ENCODE assay signal across 1 cellular context in the genomic region with DNA sequence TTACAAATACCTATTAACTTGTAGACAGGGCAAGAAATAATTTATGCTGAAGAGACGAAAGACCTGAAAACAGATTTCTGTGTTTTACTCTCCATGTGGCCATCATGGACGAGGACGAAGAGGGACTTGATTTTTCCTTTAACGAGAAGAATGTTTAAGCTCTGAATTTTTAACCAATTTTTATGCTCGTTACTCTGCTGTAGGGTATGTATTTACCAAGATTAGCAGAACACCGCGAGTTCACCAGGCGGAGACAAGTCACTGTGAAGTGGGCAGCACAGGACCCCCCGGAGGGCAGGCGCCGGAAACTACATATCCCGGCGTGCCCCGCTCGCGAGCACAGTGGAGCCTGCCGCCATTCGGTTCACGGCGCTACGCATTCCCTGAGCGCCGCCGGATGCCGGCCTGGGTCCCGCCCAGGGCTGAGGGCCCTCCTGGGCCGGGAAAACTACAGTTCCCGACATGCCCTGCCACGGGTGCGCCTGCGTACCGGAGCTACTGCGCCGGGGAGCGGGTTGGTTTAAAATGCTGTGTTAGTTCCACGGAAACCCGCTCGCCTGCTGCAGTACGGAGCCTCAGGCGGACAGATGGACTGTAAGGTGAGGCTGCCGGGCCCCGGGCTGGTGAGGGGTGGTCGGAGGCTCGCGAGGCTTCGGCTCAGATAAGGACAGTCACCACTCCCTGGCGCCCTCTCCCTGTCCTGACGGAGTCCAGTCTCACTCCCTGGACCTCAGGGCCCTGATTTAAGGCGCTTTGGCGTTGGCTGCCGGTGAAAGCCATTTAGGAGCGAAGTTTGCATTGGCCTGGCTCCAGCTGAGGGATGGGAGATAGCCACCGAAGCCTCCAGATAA.
TF ChIP-seq lines count a peak whose summit lies in the region.

A gene (plus strand): TSS at position 536 of the 851 bp plus-strand sequence. CDS start 52 bp downstream, at position 588.

TF ChIP-seq in K562, 482 proteins besides CTCF, POLR2A, EP300 and RAD21 (continued from another document and continues in another):
- TF ChIP-seq SREBF1 (IDR thresholded peaks at IDR 0.05; ENCODE audit: borderline replicate concordance, low read depth, low read length) (0 out of 2 replicates have a peak, but pooled peaks have one; percentile 37), NR2C2 (CRISPR knock-in tag; IDR thresholded peaks at IDR 0.05) (peak; percentile 63), NR2C2 (tag; IDR thresholded peaks at IDR 0.05) (peak; percentile 94), HDAC2 (IDR thresholded peaks at IDR 0.05) (peak; percentile 56), RBM34 (IDR thresholded peaks at IDR 0.05; ENCODE audit: borderline replicate concordance, insufficient read depth, low read length) (no peak), ZNF239 (CRISPR knock-in tag; IDR thresholded peaks at IDR 0.05) (no peak), MAZ (CRISPR knock-in tag; conservative IDR thresholded peaks at IDR 0.05 in 1 of 2, IDR thresholded peaks at IDR 0.05 in 1 of 2) (0 out of 4 replicates have a peak, but pooled peaks of 1 of the 2 experiments have one; percentile 29), ZNF77 (CRISPR knock-in tag; IDR thresholded peaks at IDR 0.05) (no peak), KLF1 (tag; IDR thresholded peaks at IDR 0.05) (0 out of 2 replicates have a peak, but pooled peaks have one; percentile 32), FOXM1 (IDR thresholded peaks at IDR 0.05; ENCODE audit: low read depth) (no peak), FOXM1 (CRISPR knock-in tag; IDR thresholded peaks at IDR 0.05; ENCODE audit: low read depth) (no peak), ARID1B (IDR thresholded peaks at IDR 0.05) (0 out of 2 replicates have a peak, but pooled peaks have one; percentile 8), ETV5 (CRISPR knock-in tag; IDR thresholded peaks at IDR 0.05; ENCODE audit: low read depth) (peak; percentile 85), EP400 (IDR thresholded peaks at IDR 0.05) (peak; percentile 45; the same call in 1 of the 2 replicates), TRIM28 (IDR thresholded peaks at IDR 0.05) (no peak), PYGO2 (tag; IDR thresholded peaks at IDR 0.05) (no peak), OTX1 (CRISPR knock-in tag; IDR thresholded peaks at IDR 0.05) (no peak), HLTF (IDR thresholded peaks at IDR 0.05) (no peak), ZNF316 (IDR thresholded peaks at IDR 0.05) (peak; percentile 92), HDAC1 (IDR thresholded peaks at IDR 0.05) (peak in 1 of 2 experiments; percentile 80; a peak in 1 of 4 replicates), ZNF766 (CRISPR knock-in tag; conservative IDR thresholded peaks at IDR 0.05) (peak; percentile 66), ZNF175 (CRISPR knock-in tag; IDR thresholded peaks at IDR 0.05; ENCODE audit: low read depth) (0 out of 2 replicates have a peak, but pooled peaks have one; percentile 30), TAL1 (IDR thresholded peaks at IDR 0.05) (no peak), ZNF764 (CRISPR knock-in tag; IDR thresholded peaks at IDR 0.05; ENCODE audit: low read depth) (no peak), TEAD4 (IDR thresholded peaks at IDR 0.05; ENCODE audit: low read length) (peak; percentile 10; the same call in 1 of the 2 replicates), TEAD4 (CRISPR knock-in tag; IDR thresholded peaks at IDR 0.05; ENCODE audit: borderline replicate concordance) (no peak), CREB1 (IDR thresholded peaks at IDR 0.05) (peak; percentile 96), CREB1 (CRISPR knock-in tag; IDR thresholded peaks at IDR 0.05) (peak; percentile 95), ZNF583 (CRISPR knock-in tag; IDR thresholded peaks at IDR 0.05) (no peak), GATAD2B (IDR thresholded peaks at IDR 0.05; ENCODE audit: borderline replicate concordance) (peak; percentile 30; the same call in 1 of the 2 replicates), ZNF717 (CRISPR knock-in tag; IDR thresholded peaks at IDR 0.05) (no peak), NFYB (IDR thresholded peaks at IDR 0.05; ENCODE audit: extremely low read depth, insufficient read length) (no peak), ZNF644 (tag; IDR thresholded peaks at IDR 0.05; ENCODE audit: low read depth) (no peak), ZNF224 (CRISPR knock-in tag; IDR thresholded peaks at IDR 0.05) (no peak), CHD2 (IDR thresholded peaks at IDR 0.05; ENCODE audit: low read depth, low read length) (no peak), ZKSCAN3 (CRISPR knock-in tag; IDR thresholded peaks at IDR 0.05) (no peak), ESRRA (IDR thresholded peaks at IDR 0.05; ENCODE audit: borderline replicate concordance, low read depth) (no peak), C11orf30 (IDR thresholded peaks at IDR 0.05; ENCODE audit: low read depth) (peak; percentile 45)
- TF ChIP-seq, protein P1, sequence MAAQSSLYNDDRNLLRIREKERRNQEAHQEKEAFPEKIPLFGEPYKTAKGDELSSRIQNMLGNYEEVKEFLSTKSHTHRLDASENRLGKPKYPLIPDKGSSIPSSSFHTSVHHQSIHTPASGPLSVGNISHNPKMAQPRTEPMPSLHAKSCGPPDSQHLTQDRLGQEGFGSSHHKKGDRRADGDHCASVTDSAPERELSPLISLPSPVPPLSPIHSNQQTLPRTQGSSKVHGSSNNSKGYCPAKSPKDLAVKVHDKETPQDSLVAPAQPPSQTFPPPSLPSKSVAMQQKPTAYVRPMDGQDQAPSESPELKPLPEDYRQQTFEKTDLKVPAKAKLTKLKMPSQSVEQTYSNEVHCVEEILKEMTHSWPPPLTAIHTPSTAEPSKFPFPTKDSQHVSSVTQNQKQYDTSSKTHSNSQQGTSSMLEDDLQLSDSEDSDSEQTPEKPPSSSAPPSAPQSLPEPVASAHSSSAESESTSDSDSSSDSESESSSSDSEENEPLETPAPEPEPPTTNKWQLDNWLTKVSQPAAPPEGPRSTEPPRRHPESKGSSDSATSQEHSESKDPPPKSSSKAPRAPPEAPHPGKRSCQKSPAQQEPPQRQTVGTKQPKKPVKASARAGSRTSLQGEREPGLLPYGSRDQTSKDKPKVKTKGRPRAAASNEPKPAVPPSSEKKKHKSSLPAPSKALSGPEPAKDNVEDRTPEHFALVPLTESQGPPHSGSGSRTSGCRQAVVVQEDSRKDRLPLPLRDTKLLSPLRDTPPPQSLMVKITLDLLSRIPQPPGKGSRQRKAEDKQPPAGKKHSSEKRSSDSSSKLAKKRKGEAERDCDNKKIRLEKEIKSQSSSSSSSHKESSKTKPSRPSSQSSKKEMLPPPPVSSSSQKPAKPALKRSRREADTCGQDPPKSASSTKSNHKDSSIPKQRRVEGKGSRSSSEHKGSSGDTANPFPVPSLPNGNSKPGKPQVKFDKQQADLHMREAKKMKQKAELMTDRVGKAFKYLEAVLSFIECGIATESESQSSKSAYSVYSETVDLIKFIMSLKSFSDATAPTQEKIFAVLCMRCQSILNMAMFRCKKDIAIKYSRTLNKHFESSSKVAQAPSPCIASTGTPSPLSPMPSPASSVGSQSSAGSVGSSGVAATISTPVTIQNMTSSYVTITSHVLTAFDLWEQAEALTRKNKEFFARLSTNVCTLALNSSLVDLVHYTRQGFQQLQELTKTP (IDR thresholded peaks at IDR 0.05; ENCODE audit: low read depth in 1 of 2, partially characterized antibody in 2 of 2), result peak in 1 of 2 experiments; percentile 90
- TF ChIP-seq, protein P2, sequence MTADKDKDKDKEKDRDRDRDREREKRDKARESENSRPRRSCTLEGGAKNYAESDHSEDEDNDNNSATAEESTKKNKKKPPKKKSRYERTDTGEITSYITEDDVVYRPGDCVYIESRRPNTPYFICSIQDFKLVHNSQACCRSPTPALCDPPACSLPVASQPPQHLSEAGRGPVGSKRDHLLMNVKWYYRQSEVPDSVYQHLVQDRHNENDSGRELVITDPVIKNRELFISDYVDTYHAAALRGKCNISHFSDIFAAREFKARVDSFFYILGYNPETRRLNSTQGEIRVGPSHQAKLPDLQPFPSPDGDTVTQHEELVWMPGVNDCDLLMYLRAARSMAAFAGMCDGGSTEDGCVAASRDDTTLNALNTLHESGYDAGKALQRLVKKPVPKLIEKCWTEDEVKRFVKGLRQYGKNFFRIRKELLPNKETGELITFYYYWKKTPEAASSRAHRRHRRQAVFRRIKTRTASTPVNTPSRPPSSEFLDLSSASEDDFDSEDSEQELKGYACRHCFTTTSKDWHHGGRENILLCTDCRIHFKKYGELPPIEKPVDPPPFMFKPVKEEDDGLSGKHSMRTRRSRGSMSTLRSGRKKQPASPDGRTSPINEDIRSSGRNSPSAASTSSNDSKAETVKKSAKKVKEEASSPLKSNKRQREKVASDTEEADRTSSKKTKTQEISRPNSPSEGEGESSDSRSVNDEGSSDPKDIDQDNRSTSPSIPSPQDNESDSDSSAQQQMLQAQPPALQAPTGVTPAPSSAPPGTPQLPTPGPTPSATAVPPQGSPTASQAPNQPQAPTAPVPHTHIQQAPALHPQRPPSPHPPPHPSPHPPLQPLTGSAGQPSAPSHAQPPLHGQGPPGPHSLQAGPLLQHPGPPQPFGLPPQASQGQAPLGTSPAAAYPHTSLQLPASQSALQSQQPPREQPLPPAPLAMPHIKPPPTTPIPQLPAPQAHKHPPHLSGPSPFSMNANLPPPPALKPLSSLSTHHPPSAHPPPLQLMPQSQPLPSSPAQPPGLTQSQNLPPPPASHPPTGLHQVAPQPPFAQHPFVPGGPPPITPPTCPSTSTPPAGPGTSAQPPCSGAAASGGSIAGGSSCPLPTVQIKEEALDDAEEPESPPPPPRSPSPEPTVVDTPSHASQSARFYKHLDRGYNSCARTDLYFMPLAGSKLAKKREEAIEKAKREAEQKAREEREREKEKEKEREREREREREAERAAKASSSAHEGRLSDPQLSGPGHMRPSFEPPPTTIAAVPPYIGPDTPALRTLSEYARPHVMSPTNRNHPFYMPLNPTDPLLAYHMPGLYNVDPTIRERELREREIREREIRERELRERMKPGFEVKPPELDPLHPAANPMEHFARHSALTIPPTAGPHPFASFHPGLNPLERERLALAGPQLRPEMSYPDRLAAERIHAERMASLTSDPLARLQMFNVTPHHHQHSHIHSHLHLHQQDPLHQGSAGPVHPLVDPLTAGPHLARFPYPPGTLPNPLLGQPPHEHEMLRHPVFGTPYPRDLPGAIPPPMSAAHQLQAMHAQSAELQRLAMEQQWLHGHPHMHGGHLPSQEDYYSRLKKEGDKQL (CRISPR knock-in tag; IDR thresholded peaks at IDR 0.05; ENCODE audit: borderline replicate concordance), result no peak
- TF ChIP-seq, protein P3, sequence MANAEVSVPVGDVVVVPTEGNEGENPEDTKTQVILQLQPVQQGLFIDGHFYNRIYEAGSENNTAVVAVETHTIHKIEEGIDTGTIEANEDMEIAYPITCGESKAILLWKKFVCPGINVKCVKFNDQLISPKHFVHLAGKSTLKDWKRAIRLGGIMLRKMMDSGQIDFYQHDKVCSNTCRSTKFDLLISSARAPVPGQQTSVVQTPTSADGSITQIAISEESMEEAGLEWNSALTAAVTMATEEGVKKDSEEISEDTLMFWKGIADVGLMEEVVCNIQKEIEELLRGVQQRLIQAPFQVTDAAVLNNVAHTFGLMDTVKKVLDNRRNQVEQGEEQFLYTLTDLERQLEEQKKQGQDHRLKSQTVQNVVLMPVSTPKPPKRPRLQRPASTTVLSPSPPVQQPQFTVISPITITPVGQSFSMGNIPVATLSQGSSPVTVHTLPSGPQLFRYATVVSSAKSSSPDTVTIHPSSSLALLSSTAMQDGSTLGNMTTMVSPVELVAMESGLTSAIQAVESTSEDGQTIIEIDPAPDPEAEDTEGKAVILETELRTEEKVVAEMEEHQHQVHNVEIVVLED (CRISPR knock-in tag; IDR thresholded peaks at IDR 0.05), result peak; percentile 91
- TF ChIP-seq, protein P4, sequence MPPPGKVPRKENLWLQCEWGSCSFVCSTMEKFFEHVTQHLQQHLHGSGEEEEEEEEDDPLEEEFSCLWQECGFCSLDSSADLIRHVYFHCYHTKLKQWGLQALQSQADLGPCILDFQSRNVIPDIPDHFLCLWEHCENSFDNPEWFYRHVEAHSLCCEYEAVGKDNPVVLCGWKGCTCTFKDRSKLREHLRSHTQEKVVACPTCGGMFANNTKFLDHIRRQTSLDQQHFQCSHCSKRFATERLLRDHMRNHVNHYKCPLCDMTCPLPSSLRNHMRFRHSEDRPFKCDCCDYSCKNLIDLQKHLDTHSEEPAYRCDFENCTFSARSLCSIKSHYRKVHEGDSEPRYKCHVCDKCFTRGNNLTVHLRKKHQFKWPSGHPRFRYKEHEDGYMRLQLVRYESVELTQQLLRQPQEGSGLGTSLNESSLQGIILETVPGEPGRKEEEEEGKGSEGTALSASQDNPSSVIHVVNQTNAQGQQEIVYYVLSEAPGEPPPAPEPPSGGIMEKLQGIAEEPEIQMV (tag; conservative IDR thresholded peaks at IDR 0.05; ENCODE audit: low read depth), result no peak
- TF ChIP-seq, protein P5, sequence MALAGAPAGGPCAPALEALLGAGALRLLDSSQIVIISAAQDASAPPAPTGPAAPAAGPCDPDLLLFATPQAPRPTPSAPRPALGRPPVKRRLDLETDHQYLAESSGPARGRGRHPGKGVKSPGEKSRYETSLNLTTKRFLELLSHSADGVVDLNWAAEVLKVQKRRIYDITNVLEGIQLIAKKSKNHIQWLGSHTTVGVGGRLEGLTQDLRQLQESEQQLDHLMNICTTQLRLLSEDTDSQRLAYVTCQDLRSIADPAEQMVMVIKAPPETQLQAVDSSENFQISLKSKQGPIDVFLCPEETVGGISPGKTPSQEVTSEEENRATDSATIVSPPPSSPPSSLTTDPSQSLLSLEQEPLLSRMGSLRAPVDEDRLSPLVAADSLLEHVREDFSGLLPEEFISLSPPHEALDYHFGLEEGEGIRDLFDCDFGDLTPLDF (CRISPR knock-in tag; IDR thresholded peaks at IDR 0.05), result peak; percentile 51; the same call in 1 of the 2 replicates
- TF ChIP-seq, protein P6, sequence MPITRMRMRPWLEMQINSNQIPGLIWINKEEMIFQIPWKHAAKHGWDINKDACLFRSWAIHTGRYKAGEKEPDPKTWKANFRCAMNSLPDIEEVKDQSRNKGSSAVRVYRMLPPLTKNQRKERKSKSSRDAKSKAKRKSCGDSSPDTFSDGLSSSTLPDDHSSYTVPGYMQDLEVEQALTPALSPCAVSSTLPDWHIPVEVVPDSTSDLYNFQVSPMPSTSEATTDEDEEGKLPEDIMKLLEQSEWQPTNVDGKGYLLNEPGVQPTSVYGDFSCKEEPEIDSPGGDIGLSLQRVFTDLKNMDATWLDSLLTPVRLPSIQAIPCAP (CRISPR knock-in tag; IDR thresholded peaks at IDR 0.05; ENCODE audit: borderline replicate concordance), result no peak
- TF ChIP-seq, protein P7, sequence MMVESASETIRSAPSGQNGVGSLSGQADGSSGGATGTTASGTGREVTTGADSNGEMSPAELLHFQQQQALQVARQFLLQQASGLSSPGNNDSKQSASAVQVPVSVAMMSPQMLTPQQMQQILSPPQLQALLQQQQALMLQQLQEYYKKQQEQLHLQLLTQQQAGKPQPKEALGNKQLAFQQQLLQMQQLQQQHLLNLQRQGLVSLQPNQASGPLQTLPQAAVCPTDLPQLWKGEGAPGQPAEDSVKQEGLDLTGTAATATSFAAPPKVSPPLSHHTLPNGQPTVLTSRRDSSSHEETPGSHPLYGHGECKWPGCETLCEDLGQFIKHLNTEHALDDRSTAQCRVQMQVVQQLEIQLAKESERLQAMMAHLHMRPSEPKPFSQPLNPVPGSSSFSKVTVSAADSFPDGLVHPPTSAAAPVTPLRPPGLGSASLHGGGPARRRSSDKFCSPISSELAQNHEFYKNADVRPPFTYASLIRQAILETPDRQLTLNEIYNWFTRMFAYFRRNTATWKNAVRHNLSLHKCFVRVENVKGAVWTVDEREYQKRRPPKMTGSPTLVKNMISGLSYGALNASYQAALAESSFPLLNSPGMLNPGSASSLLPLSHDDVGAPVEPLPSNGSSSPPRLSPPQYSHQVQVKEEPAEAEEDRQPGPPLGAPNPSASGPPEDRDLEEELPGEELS (CRISPR knock-in tag; IDR thresholded peaks at IDR 0.05; ENCODE audit: borderline replicate concordance), result no peak
